Comparison of ENCODE assay signal across 9 cellular contexts in the genomic region with DNA sequence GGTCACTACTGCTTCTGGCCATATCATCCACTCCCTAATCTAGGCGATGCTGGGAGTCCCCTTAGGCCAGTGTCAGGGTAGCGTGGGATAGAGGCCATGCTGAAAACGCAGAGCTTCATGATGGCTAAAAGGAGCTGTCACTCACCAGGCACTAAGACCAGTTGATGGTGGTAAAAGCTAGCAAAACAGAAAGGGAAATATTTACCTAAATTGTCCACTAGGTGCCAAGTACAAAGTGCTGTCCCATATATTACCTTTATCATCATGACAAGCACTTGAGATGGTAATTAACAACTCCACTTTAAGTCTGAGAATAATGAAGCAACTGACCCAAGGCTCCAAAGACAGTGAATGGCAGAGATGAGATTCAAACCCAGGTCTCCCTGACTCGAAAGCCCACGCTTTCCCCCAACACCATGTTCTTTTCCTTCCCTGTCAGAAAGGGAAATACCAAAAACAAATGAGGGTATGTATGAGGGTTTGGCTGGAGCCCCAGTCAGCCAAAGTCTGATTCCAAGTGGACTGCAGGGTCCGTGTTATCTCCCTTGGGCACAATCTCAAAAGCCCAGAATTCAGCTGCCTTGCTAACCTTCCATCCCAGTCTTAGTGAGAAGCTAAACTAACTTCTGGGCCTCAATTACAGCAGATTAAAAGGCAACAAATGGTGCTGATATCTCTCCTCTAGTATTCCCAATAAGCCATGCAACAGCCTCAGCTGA.
DNase-seq lines count a peak whose midpoint lies in the region; ATAC-seq and TF ChIP-seq lines count a peak whose summit lies in the region.
"Had no signal": no experiment of that assay in that cellular context is flagged by ENCODE, and none has a peak within 500 bp of the region (broad histone marks: within the 10 kb centered on the region; RNA-seq: fewer than 3 reads in every experiment).

No MANE protein-coding gene starts in this region.

- peaks cover 20% of the 10 kb centered on the region for H3K4me1 Mint-ChIP-seq in progenitor cell of endocrine pancreas (ENCODE audit: low read depth)

- H2BK120ac ChIP-seq in mesendoderm (ENCODE audit: low read depth, low read length): no peak overlapping the region

- H3K4me2 ChIP-seq in DND-41 (ENCODE audit: insufficient read depth, low read length) (no peak overlapping the region), OCI-LY1 (ENCODE audit: low read length) (no peak overlapping the region), mesendoderm (ENCODE audit: low read length) (no peak overlapping the region)

- 63% methylated on average over 6 of the region's 6 CpGs for WGBS in esophagus muscularis mucosa
- WGBS in mesendoderm (ENCODE audit: extremely low coverage, insufficient coverage, low lambda C conversion rate): no CpG with 5 or more reads among the region's 6 CpGs

- peaks cover 24% of the 10 kb centered on the region for H3K36me3 Mint-ChIP-seq in progenitor cell of endocrine pancreas (ENCODE audit: insufficient read depth)

- H3K36me3 ChIP-seq in DND-41 (ENCODE audit: insufficient read depth, low read length) (peaks cover 60% of the 10 kb centered on the region), OCI-LY1 (ENCODE audit: insufficient read depth, low read length) (peaks cover 65% of the 10 kb centered on the region), esophagus muscularis mucosa (peaks cover 13 to 73% (median 62%) of the 10 kb centered on the region in 4 donors), mesendoderm (ENCODE audit: control insufficient read depth, insufficient read depth, low read length) (peaks cover 23% of the 10 kb centered on the region)

- peak; percentile 14 for TF ChIP-seq CTCF in DND-41 (IDR thresholded peaks at IDR 0.05; ENCODE audit: borderline replicate concordance, extremely low read depth, low read length, poor library complexity, severe bottlenecking)
- peak; percentile 31; the same call in 1 of the 2 replicates for TF ChIP-seq CTCF in OCI-LY1 (IDR thresholded peaks at IDR 0.05; ENCODE audit: low read length)
- TF ChIP-seq CTCF in esophagus muscularis mucosa (IDR thresholded peaks at IDR 0.05): peak in 1 of 3 experiments; percentile 28
- peak; percentile 37 for TF ChIP-seq CTCF in progenitor cell of endocrine pancreas (IDR thresholded peaks at IDR 0.05; ENCODE audit: unreplicated experiment)
- TF ChIP-seq CTCF in GM20000 (IDR thresholded peaks at IDR 0.05; ENCODE audit: extremely low read depth, missing control alignments): no peak

- H2AFZ ChIP-seq in DND-41 (ENCODE audit: low read depth, low read length) (no peak overlapping the region), OCI-LY1 (ENCODE audit: low read length) (no peak overlapping the region)

- H3K23ac ChIP-seq in mesendoderm (ENCODE audit: low read length): no peak overlapping the region

- peaks cover 17% of the 10 kb centered on the region for H3K79me1 ChIP-seq in mesendoderm (ENCODE audit: low read length)

- no peak for TF ChIP-seq POLR2A in esophagus muscularis mucosa (IDR thresholded peaks at IDR 0.05; ENCODE audit: low read depth)

- H3K9ac ChIP-seq in DND-41 (ENCODE audit: low read depth, low read length) (no peak overlapping the region), OCI-LY1 (ENCODE audit: low read length) (no peak overlapping the region), mesendoderm (ENCODE audit: low read length) (no peak overlapping the region)

- no peaks in the 10 kb centered on the region for H3F3A ChIP-seq in OCI-LY1 (ENCODE audit: insufficient read depth, low read length)

- H3K56ac ChIP-seq in mesendoderm (ENCODE audit: low read length): no peak overlapping the region

- H3K9me2 ChIP-seq in OCI-LY1 (ENCODE audit: low read depth, low read length): no peaks in the 10 kb centered on the region

- no peak overlapping the region for H3K18ac ChIP-seq in mesendoderm (ENCODE audit: low read length)

- no peak overlapping the region for H3K4ac ChIP-seq in mesendoderm (ENCODE audit: low read depth, low read length)

- no peak for TF ChIP-seq EP300 in esophagus muscularis mucosa (IDR thresholded peaks at IDR 0.05)

- H4K20me1 ChIP-seq in DND-41 (ENCODE audit: insufficient read depth, low read length) (peaks cover 11% of the 10 kb centered on the region), OCI-LY1 (ENCODE audit: insufficient read depth, low read length) (no peaks in the 10 kb centered on the region)

- H2AK5ac ChIP-seq in mesendoderm (ENCODE audit: low read length): no peak overlapping the region

- intact Hi-C loops in esophagus muscularis mucosa (cut with DNase I): no loop called here

- H3K27ac Mint-ChIP-seq in progenitor cell of endocrine pancreas: peak overlapping the region; percentile 82

- no peaks in the 10 kb centered on the region for H3K9me3 Mint-ChIP-seq in progenitor cell of endocrine pancreas (ENCODE audit: low read depth)

- DNase-seq in DND-41: no peak
- no peak for DNase-seq in esophagus muscularis mucosa (ENCODE audit: extremely low spot score)
- DNase-seq in progenitor cell of endocrine pancreas (ENCODE audit: low spot score, unreplicated experiment): no peak
- DNase-seq in GM20000 (ENCODE audit: low spot score): no peak
- no peak for DNase-seq in SKM-1 treated with dmso at 0.1 percent for 144 hours (lab: John Stamatoyannopoulos, UW; ENCODE audit: unreplicated experiment)
- DNase-seq in mesendoderm: no peak
- DNase-seq: stimulated activated naive CD8-positive, alpha-beta T cell treated with anti-CD3 and anti-CD28 coated beads, Interleukin-15, Interleukin-2, amounts not matched to agents 100 U/mL and 50 U/mL, for 24 hours had no signal

- H3K4me3 Mint-ChIP-seq in progenitor cell of endocrine pancreas (ENCODE audit: low read depth): no peak overlapping the region

- H3K79me2 ChIP-seq in DND-41 (ENCODE audit: insufficient read depth, low read length) (peaks cover 28% of the 10 kb centered on the region), OCI-LY1 (ENCODE audit: insufficient read depth, low read length) (no peaks in the 10 kb centered on the region), mesendoderm (ENCODE audit: control insufficient read depth, insufficient read depth, low read length) (peaks cover 15% of the 10 kb centered on the region)

- H3K9me3 ChIP-seq in DND-41 (ENCODE audit: insufficient read depth, low read length, severe bottlenecking) (no peaks in the 10 kb centered on the region), OCI-LY1 (ENCODE audit: low read length) (no peaks in the 10 kb centered on the region), esophagus muscularis mucosa (no peaks in the 10 kb centered on the region)

- no peak overlapping the region for H2BK5ac ChIP-seq in mesendoderm (ENCODE audit: low read length)

- H3K27ac ChIP-seq in DND-41 (ENCODE audit: low read length) (no peak overlapping the region), OCI-LY1 (ENCODE audit: low read depth, low read length, poor library complexity, severe bottlenecking) (no peak overlapping the region), esophagus muscularis mucosa (replicated peaks in 1 of 4) (peak overlapping the region; percentile 60 to 92 (median 88)), mesendoderm (ENCODE audit: low read depth, low read length) (no peak overlapping the region)

- no peak overlapping the region for H2BK15ac ChIP-seq in mesendoderm (replicated peaks; ENCODE audit: low read depth)

- ATAC-seq in DND-41 (ENCODE audit: insufficient read depth, low read depth) (no peak), GM18870 (IDR thresholded peaks at IDR 0.05; ENCODE audit: unreplicated experiment) (no peak)
- ATAC-seq: stimulated activated naive CD8-positive, alpha-beta T cell treated with anti-CD3 and anti-CD28 coated beads, Interleukin-15, Interleukin-2, amounts not matched to agents 100 U/mL and 50 U/mL, for 24 hours had no signal

- no peak overlapping the region for H4K8ac ChIP-seq in mesendoderm (ENCODE audit: low read depth, low read length)

- H3K27me3 ChIP-seq in DND-41 (ENCODE audit: insufficient read depth, low read length, poor library complexity): no peaks in the 10 kb centered on the region
- H3K27me3 ChIP-seq in OCI-LY1 (ENCODE audit: insufficient read depth, low read length): no peaks in the 10 kb centered on the region
- no peaks in the 10 kb centered on the region for H3K27me3 ChIP-seq in esophagus muscularis mucosa
- H3K27me3 ChIP-seq in mesendoderm (ENCODE audit: insufficient read depth, low read length, poor library complexity): no peaks in the 10 kb centered on the region

- no peaks in the 10 kb centered on the region for H3K4me1 ChIP-seq in DND-41 (ENCODE audit: insufficient read depth, low read length)
- peaks cover 13% of the 10 kb centered on the region for H3K4me1 ChIP-seq in OCI-LY1 (ENCODE audit: insufficient read depth, low read length, severe bottlenecking)
- peaks cover 79 to 96% (median 93%) of the 10 kb centered on the region in 4 donors for H3K4me1 ChIP-seq in esophagus muscularis mucosa
- peaks cover 8% of the 10 kb centered on the region for H3K4me1 ChIP-seq in mesendoderm (ENCODE audit: control insufficient read depth, low read depth, low read length)

- H3K4me3 ChIP-seq in DND-41 (ENCODE audit: low read depth in 1 of 2, low read length in 2 of 2) (no peak overlapping the region), OCI-LY1 (ENCODE audit: low read depth, low read length, poor library complexity, severe bottlenecking) (no peak overlapping the region), esophagus muscularis mucosa (no peak overlapping the region), mesendoderm (ENCODE audit: low read length) (no peak overlapping the region)

- H3K27me3 Mint-ChIP-seq in progenitor cell of endocrine pancreas: no peaks in the 10 kb centered on the region

- no peak overlapping the region for H4K5ac ChIP-seq in mesendoderm (ENCODE audit: low read length)

Comparison
In these comparisons a context has a peak if more than half of its experiments do, and no peak if none do; other contexts are left out.
1. H3K27ac ChIP-seq: peak in esophagus muscularis mucosa (4 of 4); none in DND-41 (single experiment), OCI-LY1 (single experiment) and mesendoderm (single experiment).